ENCODE assay signal across 19 cellular contexts in the genomic region with DNA sequence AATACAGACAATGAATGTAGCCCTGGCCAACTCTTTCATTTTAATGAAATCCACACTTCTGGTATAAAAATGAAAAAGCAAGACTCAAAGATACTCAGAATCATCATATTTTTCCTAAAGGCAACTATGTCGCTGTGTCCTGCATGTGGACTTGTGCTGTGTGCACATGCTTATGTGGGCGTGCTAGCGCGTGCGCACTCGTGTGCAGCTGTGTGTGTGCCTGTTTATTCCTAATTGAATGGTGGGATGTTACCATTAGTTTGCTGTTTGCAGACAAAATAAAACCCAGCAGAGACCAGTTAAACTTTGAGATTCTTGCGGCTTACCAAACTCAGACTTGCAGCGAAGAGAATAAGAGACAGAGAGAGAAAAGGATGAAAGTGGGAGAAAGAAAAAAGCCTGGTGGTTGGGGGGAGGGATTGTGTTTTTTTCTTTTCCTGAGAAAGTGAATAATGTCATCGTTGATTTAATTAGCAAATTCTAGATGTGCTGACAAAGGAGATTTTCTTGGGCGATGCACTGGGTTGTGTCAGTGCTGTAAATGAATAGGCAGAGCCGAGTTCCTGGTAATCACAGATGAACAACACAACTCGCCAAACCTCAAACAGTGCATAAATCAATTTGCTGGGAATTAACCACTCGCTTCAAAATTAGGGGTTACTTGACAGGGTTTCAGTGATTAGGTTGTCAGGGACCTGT. TPM values are rescaled to one million over a fixed set of nuclear protein-coding genes. Genes with fewer than 3 reads are reported as not detected.
"Had no signal": no experiment of that assay in that cellular context is flagged by ENCODE, and none has a peak within 500 bp of the region (broad histone marks: within the 10 kb centered on the region; RNA-seq: fewer than 3 reads in every experiment).

No MANE protein-coding gene starts in this region.

- ATAC-seq: activated T-cell treated with anti-CD3 and anti-CD28 coated beads, Interleukin-2, amount 50 U/mL, for 72 hours; gastroesophageal sphincter; left lobe of liver; mucosa of descending colon; naive thymus-derived CD4-positive, alpha-beta T cell had no signal

- DNase-seq: activated B cell treated with CpG ODN at 0.5 μM for 24 hours; activated CD4-positive, alpha-beta T cell treated with anti-CD3 and anti-CD28 coated beads, Interleukin-2, amount 10 ng/mL, durations not matched to agents 24 days and 14 days; activated CD8-positive, alpha-beta memory T cell treated with anti-CD3 and anti-CD28 coated beads, Interleukin-2, amount 50 U/mL, for 48 hours; activated gamma-delta T cell; activated naive CD8-positive, alpha-beta T cell treated with anti-CD3 and anti-CD28 coated beads for 36 hours; activated T-cell treated with anti-CD3 and anti-CD28 coated beads, Interleukin-2, amount 50 U/mL, for 72 hours; amygdala; cortex of kidney; effector CD4-positive, alpha-beta T cell; esophagus squamous epithelium; mammary epithelial cell; mucosa of descending colon; naive thymus-derived CD4-positive, alpha-beta T cell; occipital lobe; spleen had no signal

- H3K4me3 ChIP-seq: esophagus squamous epithelium, gastroesophageal sphincter, mucosa of descending colon, spleen, thoracic aorta had no signal

RNA-seq across cellular contexts. Expression of gene SMIM21, which starts 49.4 kb away (rescaled TPM):
- polyA plus RNA-seq: endothelial cell of umbilical vein; mammary epithelial cell; naive thymus-derived CD4-positive, alpha-beta T cell; spleen had no signal
